17 cellular contexts compared by ENCODE assay signal in the genomic region with DNA sequence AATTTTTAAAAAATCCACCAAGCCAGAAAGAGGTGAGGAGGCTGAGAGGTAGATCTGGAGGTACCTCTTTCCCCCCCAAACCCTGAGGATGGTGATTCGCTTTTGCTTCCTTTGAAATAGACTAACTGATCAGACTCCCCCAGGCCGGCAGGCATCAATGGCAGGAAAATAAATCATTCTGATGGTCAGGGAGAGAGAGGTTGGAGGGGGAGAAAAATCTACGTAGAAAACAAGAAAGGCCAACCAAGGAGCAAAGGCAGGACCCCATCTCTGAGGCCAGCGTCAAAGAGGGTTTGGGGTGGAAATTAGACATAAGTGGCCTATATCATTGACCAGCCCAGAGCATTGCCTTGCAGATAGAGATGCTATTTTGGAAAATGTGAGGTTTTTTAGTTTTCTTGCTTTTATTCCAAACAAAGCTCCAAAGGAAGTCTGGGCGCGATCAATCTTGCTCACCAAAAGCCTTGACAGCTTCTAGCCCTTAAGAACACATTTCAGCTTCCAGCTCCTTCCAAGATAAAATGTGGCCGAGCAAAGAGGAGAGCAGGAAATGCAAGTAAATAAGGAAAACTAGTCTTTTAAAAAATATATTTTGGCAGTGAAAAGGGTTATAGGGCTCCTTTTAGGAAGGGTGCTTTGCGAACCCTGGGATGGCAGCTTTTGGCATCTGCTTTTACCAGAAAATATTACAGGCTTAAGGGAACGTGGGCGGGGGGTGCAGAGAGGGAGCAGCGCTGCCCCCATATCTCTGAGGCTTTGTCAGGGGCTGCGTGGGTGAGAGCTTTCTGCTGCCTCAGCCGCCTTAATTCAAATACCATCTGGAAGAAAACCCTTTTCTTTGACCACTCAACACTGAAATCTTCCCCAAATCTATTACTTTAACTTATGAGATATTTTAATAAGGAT. TPM values are rescaled to one million over a fixed set of nuclear protein-coding genes. Genes with fewer than 3 reads are reported as not detected.
DNase-seq lines count a peak whose midpoint lies in the region; ATAC-seq and TF ChIP-seq lines count a peak whose summit lies in the region.
"Had no signal": no experiment of that assay in that cellular context is flagged by ENCODE, and none has a peak within 500 bp of the region (broad histone marks: within the 10 kb centered on the region; RNA-seq: fewer than 3 reads in every experiment).

No MANE protein-coding gene starts in this region.

- no peak overlapping the region for H3K4me2 ChIP-seq in GM23338

- TF ChIP-seq EP300 in sigmoid colon (IDR thresholded peaks at IDR 0.05): no peak

- H3K9me2 ChIP-seq in GM23338 (ENCODE audit: insufficient read depth): no peaks in the 10 kb centered on the region

- H3K36me3 Mint-ChIP-seq in GM23338 (ENCODE audit: low read depth): no peaks in the 10 kb centered on the region; the same call in 2 of the 3 replicates
- H3K36me3 Mint-ChIP-seq in brain: peaks cover 10% of the 10 kb centered on the region
- peaks cover 7 to 32% of the 10 kb centered on the region in 2 donors for H3K36me3 Mint-ChIP-seq in CD4-positive, alpha-beta memory T cell

- peaks cover 43% of the 10 kb centered on the region for H3K4me1 ChIP-seq in GM23338 (ENCODE audit: insufficient read depth)
- H3K4me1 ChIP-seq in sigmoid colon: peaks cover 0 to 52% (median 15%) of the 10 kb centered on the region in 4 donors
- H3K4me1 ChIP-seq in CD4-positive, alpha-beta memory T cell (ENCODE audit: insufficient read depth, low read length): peaks cover 8% of the 10 kb centered on the region
- H3K4me1 ChIP-seq: testis had no signal

- H3K4me3 Mint-ChIP-seq in GM23338 (no peak overlapping the region), brain (peak overlapping the region in 4 of 5 experiments; percentile 78 to 92 (median 86))
- H3K4me3 Mint-ChIP-seq in CD4-positive, alpha-beta memory T cell: no peak overlapping the region

- no peak overlapping the region for H3K4me3 ChIP-seq in GM23338
- H3K4me3 ChIP-seq in sigmoid colon: peak overlapping the region in 3 of 4 donors; percentile 37 to 53 (median 50)
- H3K4me3 ChIP-seq in CD4-positive, alpha-beta memory T cell (ENCODE audit: low read length in 2 of 2): no peak overlapping the region
- H3K4me3 ChIP-seq: K562, testis had no signal

- H3K27me3 ChIP-seq in GM23338 (ENCODE audit: insufficient read depth): peaks cover 100% of the 10 kb centered on the region
- H3K27me3 ChIP-seq in sigmoid colon: no peaks in the 10 kb centered on the region
- H3K27me3 ChIP-seq in CD4-positive, alpha-beta memory T cell (ENCODE audit: insufficient read depth, low read length): peaks cover 31% of the 10 kb centered on the region
- H3K27me3 ChIP-seq: testis had no signal

- TF ChIP-seq CTCF in GM23338 (conservative IDR thresholded peaks at IDR 0.05; ENCODE audit: low read depth in 2 of 2): no peak
- no peak for TF ChIP-seq CTCF in brain (conservative IDR thresholded peaks at IDR 0.05)
- TF ChIP-seq CTCF in sigmoid colon (IDR thresholded peaks at IDR 0.05): no peak

- intact Hi-C loops in sigmoid colon (cut with DNase I): loop anchor here (5.0 kb wide), 1 partner anchor 63 kb away; the partner anchor contains the start of gene HOXA9
- intact Hi-C loops in CD4-positive, alpha-beta memory T cell (cut with micrococcal nuclease): no loop called here

- no peak overlapping the region for H3K27ac Mint-ChIP-seq in GM23338
- peak overlapping the region in 4 of 5 experiments; percentile 82 to 99 (median 96) for H3K27ac Mint-ChIP-seq in brain
- no peak overlapping the region for H3K27ac Mint-ChIP-seq in CD4-positive, alpha-beta memory T cell

- H3K79me2 ChIP-seq in GM23338 (replicated peaks; ENCODE audit: insufficient read depth): no peaks in the 10 kb centered on the region

- peaks cover 100% of the 10 kb centered on the region for H3K27me3 Mint-ChIP-seq in GM23338 (ENCODE audit: insufficient read depth, low read depth, poor library complexity)
- peaks cover 100% of the 10 kb centered on the region for H3K27me3 Mint-ChIP-seq in brain
- peaks cover 29 to 49% of the 10 kb centered on the region in 2 donors for H3K27me3 Mint-ChIP-seq in CD4-positive, alpha-beta memory T cell

- H3K9me3 ChIP-seq in sigmoid colon: no peaks in the 10 kb centered on the region
- H3K9me3 ChIP-seq in CD4-positive, alpha-beta memory T cell (ENCODE audit: control insufficient read depth in 1 of 2, low read length in 2 of 2): no peaks in the 10 kb centered on the region
- H3K9me3 ChIP-seq: testis had no signal

- peaks cover 35% of the 10 kb centered on the region for H3K4me1 Mint-ChIP-seq in GM23338
- peaks cover 41% of the 10 kb centered on the region for H3K4me1 Mint-ChIP-seq in brain
- H3K4me1 Mint-ChIP-seq in CD4-positive, alpha-beta memory T cell: peaks cover 11 to 23% (median 15%) of the 10 kb centered on the region in 4 donors

- H2AFZ ChIP-seq in GM23338: no peak overlapping the region

- H3K9me3 Mint-ChIP-seq in GM23338 (peaks cover 2% of the 10 kb centered on the region; the same call in 1 of the 3 replicates), brain (peaks cover 0 to 13% (median 5%) of the 10 kb centered on the region in 5 experiments)
- peaks cover 0 to 6% (median 0%) of the 10 kb centered on the region in 8 donors for H3K9me3 Mint-ChIP-seq in CD4-positive, alpha-beta memory T cell

- no peak for DNase-seq in GM23338 (ENCODE audit: low spot score)
- peak; percentile 8 for DNase-seq in kidney tubule cell (ENCODE audit: low spot score)
- DNase-seq in sigmoid colon: no peak
- DNase-seq in stimulated activated CD4-positive, alpha-beta T cell treated with anti-CD3 and anti-CD28 coated beads, Interleukin-4, amount 100 ng/mL, for 4 hours: no peak
- no peak for DNase-seq in CD4-positive, alpha-beta memory T cell
- DNase-seq: central memory CD4-positive, alpha-beta T cell; naive thymus-derived CD8-positive, alpha-beta T cell; NCI-H1417; NCI-H524 treated with DMSO at 0.1 percent for 48 hours; T-helper 1 cell; testis had no signal

- peaks cover 52% of the 10 kb centered on the region for H3F3A ChIP-seq in GM23338 (replicated peaks; ENCODE audit: low read depth)

- no peak for ATAC-seq in GM23338
- ATAC-seq in GM18870 (IDR thresholded peaks at IDR 0.05; ENCODE audit: unreplicated experiment): no peak
- ATAC-seq in GM19397 (IDR thresholded peaks at IDR 0.05; ENCODE audit: unreplicated experiment): no peak
- ATAC-seq: K562; naive thymus-derived CD8-positive, alpha-beta T cell had no signal

- POLR2A ChIA-PET in CD4-positive, alpha-beta memory T cell (lab: Charles Lee; ENCODE audit: partially characterized antibody): no interaction called here

- H3K27ac ChIP-seq in GM23338 (ENCODE audit: low read depth): no peak overlapping the region
- peak overlapping the region; percentile 93 to 99 (median 94) for H3K27ac ChIP-seq in sigmoid colon
- H3K27ac ChIP-seq in CD4-positive, alpha-beta memory T cell (ENCODE audit: low read depth, low read length): no peak overlapping the region
- H3K27ac ChIP-seq: RWPE1, testis had no signal

- 70 to 78% methylated on average over 13 of the region's 13 CpGs for WGBS in sigmoid colon, 2 donors

- H3K36me3 ChIP-seq in GM23338 (ENCODE audit: insufficient read depth): no peaks in the 10 kb centered on the region
- H3K36me3 ChIP-seq in sigmoid colon: no peaks in the 10 kb centered on the region
- H3K36me3 ChIP-seq in CD4-positive, alpha-beta memory T cell (ENCODE audit: insufficient read depth, low read length): no peaks in the 10 kb centered on the region

- no peak for TF ChIP-seq POLR2A in sigmoid colon (IDR thresholded peaks at IDR 0.05)

- H4K20me1 ChIP-seq in GM23338 (replicated peaks; ENCODE audit: insufficient read depth): peaks cover 75% of the 10 kb centered on the region

- CTCF ChIA-PET in CD4-positive, alpha-beta memory T cell (lab: Charles Lee; ENCODE audit: partially characterized antibody): interaction anchor here (0.9 to 1.1 kb wide), 2 partner anchors 15 to 47 kb away, joined by 3 read pairs; no protein-coding TSS in a partner anchor

RNA-seq across cellular contexts. Expression of gene HOXA2, which starts 2.0 kb away (rescaled TPM):
- not detected in 2 replicates for total RNA-seq in GM23338 (2014; rRNA removed; shearing (Covaris generic))
- polyA plus RNA-seq in GM23338 (2016; fragmentation: Nextera tagmentation; extraction: Ambion mirVana): not detected in 2 replicates
- not detected for polyA plus RNA-seq in brain (ENCODE audit: insufficient read depth, low read depth, low replicate concordance)
- total RNA-seq in sigmoid colon: 1 to 10 TPM; 1.6 to 4.3 (median 3.2) TPM
- 1 to 10 TPM in 1 of 3 donors, under 1 TPM in 2; 0.60 to 1.9 (median 0.69) TPM for polyA plus RNA-seq in sigmoid colon
- not detected for total RNA-seq in CD4-positive, alpha-beta memory T cell
- polyA plus RNA-seq in CD4-positive, alpha-beta memory T cell: not detected
- total RNA-seq: K562; naive thymus-derived CD8-positive, alpha-beta T cell had no signal
- polyA plus RNA-seq: naive thymus-derived CD8-positive, alpha-beta T cell had no signal

RNA-seq across cellular contexts. Expression of gene HOXA1, which starts 8.7 kb away (rescaled TPM):
- not detected in 2 replicates for total RNA-seq in GM23338 (2014; rRNA removed; shearing (Covaris generic))
- polyA plus RNA-seq in GM23338 (2016; fragmentation: Nextera tagmentation; extraction: Ambion mirVana) (not detected in 2 replicates), brain (ENCODE audit: insufficient read depth, low read depth, low replicate concordance) (not detected), sigmoid colon (1 to 10 TPM in 2 of 3 donors, under 1 TPM in 1; 0.69 to 2.4 (median 2.0) TPM)
- 1 to 10 TPM in 2 of 4 donors, under 1 TPM in 2; 0.14 to 1.1 (median 0.95) TPM for total RNA-seq in sigmoid colon
- under 1 TPM; 0.73 to 0.75 TPM for total RNA-seq in CD4-positive, alpha-beta memory T cell
- under 1 TPM; 0.49 to 0.68 TPM for polyA plus RNA-seq in CD4-positive, alpha-beta memory T cell
- total RNA-seq: skeletal muscle tissue had no signal

RNA-seq across cellular contexts. Expression of gene HOXA4, which starts 26.1 kb away (rescaled TPM):
- total RNA-seq in GM23338 (2014; rRNA removed; shearing (Covaris generic)): not detected in 2 replicates
- polyA plus RNA-seq in GM23338 (2016; fragmentation: Nextera tagmentation; extraction: Ambion mirVana) (not detected in 2 replicates), brain (ENCODE audit: insufficient read depth, low read depth, low replicate concordance) (1.1 TPM), sigmoid colon (1 to 10 TPM in 2 of 3 donors, not detected in 1; 1.8 to 4.8 TPM)
- total RNA-seq in sigmoid colon: 1 to 10 TPM; 2.0 to 4.2 (median 2.9) TPM
- under 1 TPM in 1 of 2 experiments, not detected in 1; 0.19 TPM for total RNA-seq in CD4-positive, alpha-beta memory T cell
- polyA plus RNA-seq in CD4-positive, alpha-beta memory T cell: under 1 TPM in 1 of 2 donors, not detected in 1; 0.30 TPM
- total RNA-seq: K562 had no signal
- polyA plus RNA-seq: K562 had no signal

RNA-seq across cellular contexts. Expression of gene HOXA5, which starts 39.0 kb away (rescaled TPM):
- not detected in 2 replicates for total RNA-seq in GM23338 (2014; rRNA removed; shearing (Covaris generic))
- polyA plus RNA-seq in GM23338 (2016; fragmentation: Nextera tagmentation; extraction: Ambion mirVana): not detected in 2 replicates
- 25.3 TPM for polyA plus RNA-seq in brain (ENCODE audit: insufficient read depth, low read depth, low replicate concordance)
- total RNA-seq in sigmoid colon: 10 to 100 TPM in 3 of 4 donors, 1 to 10 TPM in 1; 9.2 to 12.2 (median 11.2) TPM
- 10 to 100 TPM in 1 of 3 donors, 1 to 10 TPM in 2; 3.2 to 14.3 (median 7.8) TPM for polyA plus RNA-seq in sigmoid colon
- not detected for total RNA-seq in CD4-positive, alpha-beta memory T cell
- polyA plus RNA-seq in CD4-positive, alpha-beta memory T cell: not detected
- total RNA-seq: K562; naive thymus-derived CD8-positive, alpha-beta T cell had no signal
- polyA plus RNA-seq: naive thymus-derived CD8-positive, alpha-beta T cell had no signal

RNA-seq across cellular contexts. Expression of gene HOXA6, which starts 43.1 kb away (rescaled TPM):
- not detected in 2 replicates for total RNA-seq in GM23338 (2014; rRNA removed; shearing (Covaris generic))
- polyA plus RNA-seq in GM23338 (2016; fragmentation: Nextera tagmentation; extraction: Ambion mirVana): not detected in 2 replicates
- polyA plus RNA-seq in brain (ENCODE audit: insufficient read depth, low read depth, low replicate concordance): 14.9 TPM
- 1 to 10 TPM; 4.2 to 10.0 (median 4.5) TPM for total RNA-seq in sigmoid colon
- polyA plus RNA-seq in sigmoid colon: 1 to 10 TPM in 2 of 3 donors, not detected in 1; 1.6 to 8.1 TPM
- not detected for total RNA-seq in CD4-positive, alpha-beta memory T cell
- not detected for polyA plus RNA-seq in CD4-positive, alpha-beta memory T cell
- total RNA-seq: K562; naive thymus-derived CD8-positive, alpha-beta T cell; testis had no signal
- polyA plus RNA-seq: K562; naive thymus-derived CD8-positive, alpha-beta T cell had no signal

Comparison
In these comparisons a context has a peak if more than half of its experiments do, and no peak if none do; other contexts are left out.
1. H3K27ac ChIP-seq: peak in sigmoid colon (4 of 4); none in GM23338 (single experiment) and CD4-positive, alpha-beta memory T cell (single experiment).
2. H3K4me3 ChIP-seq: peak in sigmoid colon (3 of 4); none in GM23338 (single experiment) and CD4-positive, alpha-beta memory T cell (0 of 2).
3. H3K27ac Mint-ChIP-seq: peak in brain (4 of 5); none in GM23338 (single experiment) and CD4-positive, alpha-beta memory T cell (0 of 7).
4. H3K4me3 Mint-ChIP-seq: peak in brain (4 of 5); none in GM23338 (single experiment) and CD4-positive, alpha-beta memory T cell (0 of 8).